ENCODE assay signal across 39 cellular contexts in genomic region chr11:44377121-44377520, GRCh38.
"Had no signal": no experiment of that assay in that cellular context is flagged by ENCODE, and none has a peak within 500 bp of the region (broad histone marks: within the 10 kb centered on the region; RNA-seq: fewer than 3 reads in every experiment).

No MANE protein-coding gene starts in this region.

- H3K27ac ChIP-seq: adrenal gland, body of pancreas, breast epithelium, Peyer's patch, WERI-Rb-1 had no signal

- FAIRE-seq: astrocyte, TTC549 had no signal

- DNase-seq: activated CD4-positive, alpha-beta memory T cell treated with anti-CD3 and anti-CD28 coated beads, Interleukin-2, amount 10 ng/mL, durations not matched to agents 7 days and 5 days; activated CD4-positive, alpha-beta T cell treated with anti-CD3 and anti-CD28 coated beads for 1 hour; activated CD4-positive, alpha-beta T cell treated with anti-CD3 and anti-CD28 coated beads for 48 hours; activated CD4-positive, CD25-positive, alpha-beta regulatory T cell; activated CD8-positive, alpha-beta memory T cell treated with anti-CD3 and anti-CD28 coated beads for 24 hours; activated CD8-positive, alpha-beta memory T cell treated with anti-CD3 and anti-CD28 coated beads, Interleukin-2, amount 10 ng/mL, durations not matched to agents 7 days and 5 days; activated CD8-positive, alpha-beta memory T cell treated with anti-CD3 and anti-CD28 coated beads, Interleukin-2, amount 50 U/mL, for 48 hours; activated gamma-delta T cell; activated naive CD4-positive, alpha-beta T cell treated with Interleukin-2 at 50 U/mL for 16 hours; activated T-cell treated with anti-CD3 and anti-CD28 coated beads, Interleukin-2, amount 50 U/mL, for 1 hour; activated T-cell treated with anti-CD3 and anti-CD28 coated beads, Interleukin-2, amount 50 U/mL, for 72 hours; adrenal gland; body of pancreas; caudate nucleus; cerebellar nuclear complex; Kasumi-1; KBM-7; MG63; NCI-H1092; NCI-H1436 treated with DMSO at 0.1 percent for 48 hours; NCI-H1694 treated with DMSO at 0.1 percent for 48 hours; NCI-H2029; NCI-H345; NCI-H524 treated with DMSO at 0.1 percent for 48 hours; PC-3; Peyer's patch; RPMI8226; SIG-M5; SW 1271; T-helper 1 cell; T-helper 2 cell; T-helper 9 cell; WERI-Rb-1 had no signal

- ATAC-seq: activated CD8-positive, alpha-beta memory T cell treated with anti-CD3 and anti-CD28 coated beads, Interleukin-2, amount 10 ng/mL, durations not matched to agents 7 days and 5 days; activated naive CD4-positive, alpha-beta T cell treated with anti-CD3 and anti-CD28 coated beads, Interleukin-2, amount 50 U/mL, for 72 hours; activated T-cell treated with anti-CD3 and anti-CD28 coated beads, Interleukin-2, amount 50 U/mL, for 72 hours; activated T-helper 17 cell treated with anti-CD3 and anti-CD28 coated beads, Interleukin-2, amount 50 U/mL, for 72 hours; body of pancreas; PC-3; SK-N-SH treated with all-trans-retinoic acid at 6 μM for 48 hours had no signal

- H3K4me3 ChIP-seq: adrenal gland, body of pancreas, breast epithelium, MG63, Peyer's patch had no signal

- H3K4me1 ChIP-seq: adrenal gland, body of pancreas, breast epithelium, Peyer's patch had no signal

- H3K9me3 ChIP-seq: adrenal gland, body of pancreas, MG63 had no signal

- H3K36me3 ChIP-seq: adrenal gland, breast epithelium, MG63, Peyer's patch, WERI-Rb-1 had no signal

- H3K4me1 Mint-ChIP-seq: activated CD4-positive, alpha-beta memory T cell treated with anti-CD3 and anti-CD28 coated beads, Interleukin-2, amount 10 ng/mL, durations not matched to agents 7 days and 5 days; activated CD8-positive, alpha-beta memory T cell treated with anti-CD3 and anti-CD28 coated beads, Interleukin-2, amount 10 ng/mL, durations not matched to agents 7 days and 5 days; activated T-helper 17 cell treated with anti-CD3 and anti-CD28 coated beads, Interleukin-2, amount 50 U/mL, for 72 hours had no signal

- H3K27ac Mint-ChIP-seq: activated CD4-positive, alpha-beta memory T cell treated with anti-CD3 and anti-CD28 coated beads, Interleukin-2, amount 10 ng/mL, durations not matched to agents 7 days and 5 days; activated CD8-positive, alpha-beta memory T cell treated with anti-CD3 and anti-CD28 coated beads, Interleukin-2, amount 10 ng/mL, durations not matched to agents 7 days and 5 days; activated naive CD4-positive, alpha-beta T cell treated with anti-CD3 and anti-CD28 coated beads, Interleukin-2, amount 50 U/mL, for 72 hours; activated T-cell treated with anti-CD3 and anti-CD28 coated beads, Interleukin-2, amount 50 U/mL, for 72 hours; activated T-helper 17 cell treated with anti-CD3 and anti-CD28 coated beads, Interleukin-2, amount 50 U/mL, for 72 hours had no signal

- H3K27me3 ChIP-seq: body of pancreas, Peyer's patch had no signal

- H3K36me3 Mint-ChIP-seq: activated CD8-positive, alpha-beta memory T cell treated with anti-CD3 and anti-CD28 coated beads, Interleukin-2, amount 10 ng/mL, durations not matched to agents 7 days and 5 days; activated naive CD4-positive, alpha-beta T cell treated with anti-CD3 and anti-CD28 coated beads, Interleukin-2, amount 50 U/mL, for 72 hours had no signal

- H3K4me3 Mint-ChIP-seq: activated CD4-positive, alpha-beta memory T cell treated with anti-CD3 and anti-CD28 coated beads, Interleukin-2, amount 10 ng/mL, durations not matched to agents 7 days and 5 days; activated CD8-positive, alpha-beta memory T cell treated with anti-CD3 and anti-CD28 coated beads, Interleukin-2, amount 10 ng/mL, durations not matched to agents 7 days and 5 days; activated T-cell treated with anti-CD3 and anti-CD28 coated beads, Interleukin-2, amount 50 U/mL, for 72 hours; activated T-helper 17 cell treated with anti-CD3 and anti-CD28 coated beads, Interleukin-2, amount 50 U/mL, for 72 hours had no signal

- H3K9me3 Mint-ChIP-seq: activated CD4-positive, alpha-beta memory T cell treated with anti-CD3 and anti-CD28 coated beads, Interleukin-2, amount 10 ng/mL, durations not matched to agents 7 days and 5 days; activated naive CD4-positive, alpha-beta T cell treated with anti-CD3 and anti-CD28 coated beads, Interleukin-2, amount 50 U/mL, for 72 hours; activated T-cell treated with anti-CD3 and anti-CD28 coated beads, Interleukin-2, amount 50 U/mL, for 72 hours; activated T-helper 17 cell treated with anti-CD3 and anti-CD28 coated beads, Interleukin-2, amount 50 U/mL, for 72 hours had no signal
